Comparison of ENCODE assay signal across 10 cellular contexts in the genomic region with DNA sequence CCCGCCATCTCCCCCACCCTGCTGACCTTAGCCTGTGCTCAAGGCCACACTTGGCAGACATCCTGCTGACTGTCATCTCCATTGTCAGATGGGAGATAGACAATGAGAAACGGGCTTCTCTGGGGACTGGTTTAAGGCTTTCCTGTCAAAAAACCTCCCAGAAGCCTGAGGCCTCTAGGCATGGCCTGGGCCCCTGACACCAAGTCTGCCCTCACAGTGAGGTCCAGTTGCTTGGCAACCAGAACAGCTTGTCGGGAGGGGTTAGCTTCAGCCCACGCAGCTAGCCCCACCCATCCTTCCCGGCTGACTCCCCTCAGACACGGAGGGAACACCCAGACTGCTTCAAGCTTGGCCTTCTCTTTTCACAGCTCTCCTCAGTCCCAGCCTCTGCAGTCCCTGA. TPM values are rescaled to one million over a fixed set of nuclear protein-coding genes. Genes with fewer than 3 reads are reported as not detected.
DNase-seq lines count a peak whose midpoint lies in the region; ATAC-seq, FAIRE-seq and TF ChIP-seq lines count a peak whose summit lies in the region.
"Had no signal": no experiment of that assay in that cellular context is flagged by ENCODE, and none has a peak within 500 bp of the region (broad histone marks: within the 10 kb centered on the region; RNA-seq: fewer than 3 reads in every experiment).

No MANE protein-coding gene starts in this region.

- no peak overlapping the region for H2AFZ ChIP-seq in SK-N-SH (ENCODE audit: low read depth)

- TF ChIP-seq CTCF in SK-N-SH (IDR thresholded peaks at IDR 0.05) (no peak), pancreas (IDR thresholded peaks at IDR 0.05) (no peak), GM20000 (IDR thresholded peaks at IDR 0.05; ENCODE audit: extremely low read depth, missing control alignments) (no peak)

- peak in 1 of 2 experiments; percentile 87; a peak in 2 of 4 replicates for TF ChIP-seq EP300 in SK-N-SH (IDR thresholded peaks at IDR 0.05; ENCODE audit: borderline replicate concordance in 1 of 2, low read depth in 1 of 2, low read length in 1 of 2)

- H3K9me2 ChIP-seq in SK-N-SH, result no peaks in the 10 kb centered on the region

- no peaks in the 10 kb centered on the region for H3K79me2 ChIP-seq in SK-N-SH (ENCODE audit: insufficient read depth)

- no peaks in the 10 kb centered on the region for H3K9me3 ChIP-seq in SK-N-SH
- no peaks in the 10 kb centered on the region for H3K9me3 ChIP-seq in pancreas

- H3K4me2 ChIP-seq in SK-N-SH, result no peak overlapping the region

- H3K4me1 ChIP-seq in SK-N-SH (ENCODE audit: control insufficient read depth in 1 of 2, insufficient read depth in 2 of 2, low read depth in 1 of 2, low read length in 1 of 2) (peaks cover 9 to 59% of the 10 kb centered on the region in 2 experiments; a peak in 2 of 4 replicates), pancreas (no peaks in the 10 kb centered on the region)

- H3K27me3 Mint-ChIP-seq in activated T-helper 2 cell treated with anti-CD3 and anti-CD28 coated beads, Interferon-gamma antibody, Interleukin-2, Interleukin-4, amounts not matched to agents 10 μg/mL and 5 μg/mL and 100 μg/mL, durations not matched to agents 14 hours and 24 hours and 36 hours (ENCODE audit: low read depth), result no peaks in the 10 kb centered on the region

- peaks cover 5% of the 10 kb centered on the region for H3K4me1 Mint-ChIP-seq in activated T-helper 2 cell treated with anti-CD3 and anti-CD28 coated beads, Interferon-gamma antibody, Interleukin-2, Interleukin-4, amounts not matched to agents 10 μg/mL and 5 μg/mL and 100 μg/mL, durations not matched to agents 14 hours and 24 hours and 36 hours (ENCODE audit: low read depth)

- no peak overlapping the region for H3K27ac Mint-ChIP-seq in activated T-helper 2 cell treated with anti-CD3 and anti-CD28 coated beads, Interferon-gamma antibody, Interleukin-2, Interleukin-4, amounts not matched to agents 10 μg/mL and 5 μg/mL and 100 μg/mL, durations not matched to agents 14 hours and 24 hours and 36 hours

- DNase-seq in CMK (ENCODE audit: low read depth) (peak; percentile 82), SK-N-SH (peak; percentile 80), Right ventricle myocardium inferior (ENCODE audit: missing footprints) (peak; percentile 90), pancreas (peak in 2 of 6 donors; percentile 32 to 55), GM20000 (ENCODE audit: low spot score) (no peak), middle frontal gyrus (ENCODE audit: extremely low spot score, low spot score) (no peak)
- no peak for DNase-seq in activated T-helper 2 cell treated with anti-CD3 and anti-CD28 coated beads, Interferon-gamma antibody, Interleukin-2, Interleukin-4, amounts not matched to agents 10 μg/mL and 5 μg/mL and 100 μg/mL, durations not matched to agents 14 hours and 24 hours and 36 hours (ENCODE audit: low spot score)
- DNase-seq: stimulated activated CD4-positive, alpha-beta T cell treated with anti-CD3 and anti-CD28 coated beads, Interleukin-12 subunit alpha, Interleukin-12 subunit beta, amount 100 ng/mL, for 4 hours had no signal

- WGBS in SK-N-SH (ENCODE audit: low lambda C conversion rate), result 24% methylated on average over 5 of the region's 6 CpGs
- WGBS in pancreas, 2 donors, result 33 to 48% methylated on average over 6 of the region's 6 CpGs

- H3K27ac ChIP-seq in SK-N-SH (ENCODE audit: low read depth in 2 of 2, low read length in 1 of 2) (peak overlapping the region in 1 of 2 experiments; percentile 89; a peak in 2 of 4 replicates), pancreas (no peak overlapping the region)
- H3K27ac ChIP-seq: epithelial cell of prostate had no signal

- H3K4me3 ChIP-seq in SK-N-SH (ENCODE audit: low read depth in 2 of 2, low read length in 1 of 2) (no peak overlapping the region), pancreas (no peak overlapping the region)

- H3K4me3 Mint-ChIP-seq in activated T-helper 2 cell treated with anti-CD3 and anti-CD28 coated beads, Interferon-gamma antibody, Interleukin-2, Interleukin-4, amounts not matched to agents 10 μg/mL and 5 μg/mL and 100 μg/mL, durations not matched to agents 14 hours and 24 hours and 36 hours (ENCODE audit: low read depth), result no peak overlapping the region

- H4K20me1 ChIP-seq in SK-N-SH (ENCODE audit: insufficient read depth), result no peaks in the 10 kb centered on the region

- H3K9ac ChIP-seq in SK-N-SH, result no peak overlapping the region

- TF ChIP-seq RAD21 in SK-N-SH (IDR thresholded peaks at IDR 0.05; ENCODE audit: low read length), result peak; percentile 20; the same call in 1 of the 2 replicates

- H3K9me3 Mint-ChIP-seq in activated T-helper 2 cell treated with anti-CD3 and anti-CD28 coated beads, Interferon-gamma antibody, Interleukin-2, Interleukin-4, amounts not matched to agents 10 μg/mL and 5 μg/mL and 100 μg/mL, durations not matched to agents 14 hours and 24 hours and 36 hours, result no peaks in the 10 kb centered on the region

- no peaks in the 10 kb centered on the region for H3K36me3 ChIP-seq in SK-N-SH (replicated peaks in 1 of 2; ENCODE audit: control insufficient read depth in 1 of 2, insufficient read depth in 2 of 2, low read length in 1 of 2)
- H3K36me3 ChIP-seq in pancreas, result no peaks in the 10 kb centered on the region

- no peak for FAIRE-seq in pancreas (lab: Jason Lieb, UNC)

- H3F3A ChIP-seq in SK-N-SH (replicated peaks; ENCODE audit: insufficient read depth), result no peaks in the 10 kb centered on the region

- CTCF ChIA-PET in SK-N-SH (lab: Yijun Ruan, JAX), result interaction anchor here (0.9 to 8.0 kb wide), 3 partner anchors 12 to 61 kb away, joined by 3 to 75 read pairs (median 15); a partner anchor contains a TSS

- H3K27me3 ChIP-seq in SK-N-SH (ENCODE audit: insufficient read depth) (no peaks in the 10 kb centered on the region), pancreas (no peaks in the 10 kb centered on the region)

- no peaks in the 10 kb centered on the region for H3K36me3 Mint-ChIP-seq in activated T-helper 2 cell treated with anti-CD3 and anti-CD28 coated beads, Interferon-gamma antibody, Interleukin-2, Interleukin-4, amounts not matched to agents 10 μg/mL and 5 μg/mL and 100 μg/mL, durations not matched to agents 14 hours and 24 hours and 36 hours (ENCODE audit: low read depth)

- intact Hi-C loops in Right ventricle myocardium inferior (cut with DNase I) (no loop called here), pancreas (cut with DNase I) (no loop called here)
- intact Hi-C loops in activated T-helper 2 cell treated with anti-CD3 and anti-CD28 coated beads, Interferon-gamma antibody, Interleukin-2, Interleukin-4, amounts not matched to agents 10 μg/mL and 5 μg/mL and 100 μg/mL, durations not matched to agents 14 hours and 24 hours and 36 hours (cut with micrococcal nuclease), result no loop called here

- POLR2A ChIA-PET in SK-N-SH (lab: Yijun Ruan, JAX), result interaction anchor here (0.6 to 3.8 kb wide), 6 partner anchors 9 to 85 kb away, joined by 3 to 25 read pairs (median 4); a partner anchor contains a TSS

- ATAC-seq in Right ventricle myocardium inferior, result peak; percentile 92
- ATAC-seq in pancreas, result peak in 3 of 4 donors; percentile 67 to 72 (median 68)
- no peak for ATAC-seq in GM21529 (IDR thresholded peaks at IDR 0.05; ENCODE audit: unreplicated experiment)

TF ChIP-seq in SK-N-SH, 30 proteins besides CTCF, POLR2A, EP300 and RAD21 (continues in another document):
- no peak for TF ChIP-seq FOSL2 (IDR thresholded peaks at IDR 0.05; ENCODE audit: borderline replicate concordance, low read depth)
- no peak for TF ChIP-seq EZH2phosphoT487 (IDR thresholded peaks at IDR 0.05; ENCODE audit: borderline replicate concordance, low read depth)
- TF ChIP-seq RXRA (IDR thresholded peaks at IDR 0.05; ENCODE audit: borderline replicate concordance, low read depth), result no peak
- no peak for TF ChIP-seq TEAD4 (IDR thresholded peaks at IDR 0.05; ENCODE audit: borderline replicate concordance, insufficient read depth)
- TF ChIP-seq FOXJ3 (CRISPR knock-in tag; IDR thresholded peaks at IDR 0.05), result 0 out of 2 replicates have a peak, but pooled peaks have one; percentile 60
- no peak for TF ChIP-seq YY1 (IDR thresholded peaks at IDR 0.05; ENCODE audit: low read depth)
- no peak for TF ChIP-seq POLR2AphosphoS5 (IDR thresholded peaks at IDR 0.05; ENCODE audit: low read depth, low read length)
- no peak for TF ChIP-seq SIN3A (IDR thresholded peaks at IDR 0.05; ENCODE audit: borderline replicate concordance, low read depth, low read length)
- no peak for TF ChIP-seq NRF1 (IDR thresholded peaks at IDR 0.05; ENCODE audit: low read depth, low read length)
- TF ChIP-seq RCOR1 (IDR thresholded peaks at IDR 0.05; ENCODE audit: low read length), result peak; percentile 67
- peak; percentile 77 for TF ChIP-seq GATA2 (CRISPR knock-in tag; IDR thresholded peaks at IDR 0.05)
- no peak for TF ChIP-seq TAF1 (IDR thresholded peaks at IDR 0.05; ENCODE audit: borderline replicate concordance, low read depth, low read length)
- no peak; the same call in 1 of the 2 replicates for TF ChIP-seq TCF12 (IDR thresholded peaks at IDR 0.05)
- no peak for TF ChIP-seq MEF2A (IDR thresholded peaks at IDR 0.05; ENCODE audit: borderline replicate concordance, low read depth)
- no peak for TF ChIP-seq NFIC (IDR thresholded peaks at IDR 0.05; ENCODE audit: borderline replicate concordance)
- TF ChIP-seq CHD2 (IDR thresholded peaks at IDR 0.05; ENCODE audit: low read length, partially characterized antibody), result peak; percentile 34
- TF ChIP-seq, protein P1, sequence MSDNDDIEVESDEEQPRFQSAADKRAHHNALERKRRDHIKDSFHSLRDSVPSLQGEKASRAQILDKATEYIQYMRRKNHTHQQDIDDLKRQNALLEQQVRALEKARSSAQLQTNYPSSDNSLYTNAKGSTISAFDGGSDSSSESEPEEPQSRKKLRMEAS (IDR thresholded peaks at IDR 0.05; ENCODE audit: low read depth), result no peak
- TF ChIP-seq, protein P2, sequence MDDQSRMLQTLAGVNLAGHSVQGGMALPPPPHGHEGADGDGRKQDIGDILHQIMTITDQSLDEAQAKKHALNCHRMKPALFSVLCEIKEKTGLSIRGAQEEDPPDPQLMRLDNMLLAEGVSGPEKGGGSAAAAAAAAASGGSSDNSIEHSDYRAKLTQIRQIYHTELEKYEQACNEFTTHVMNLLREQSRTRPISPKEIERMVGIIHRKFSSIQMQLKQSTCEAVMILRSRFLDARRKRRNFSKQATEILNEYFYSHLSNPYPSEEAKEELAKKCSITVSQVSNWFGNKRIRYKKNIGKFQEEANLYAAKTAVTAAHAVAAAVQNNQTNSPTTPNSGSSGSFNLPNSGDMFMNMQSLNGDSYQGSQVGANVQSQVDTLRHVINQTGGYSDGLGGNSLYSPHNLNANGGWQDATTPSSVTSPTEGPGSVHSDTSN (IDR thresholded peaks at IDR 0.05), result no peak

RNA-seq across cellular contexts. Expression of a gene that starts 11.0 kb away (rescaled TPM):
- polyA plus RNA-seq in SK-N-SH (2012; rRNA removed) (1.2 and 3.1 TPM in 2 replicates), pancreas (10 to 100 TPM; 13.2 to 18.5 TPM)
- polyA plus RNA-seq in SK-N-SH (2012; cell fraction: cytosol; rRNA removed), result 1.5 and 3.4 TPM in 2 replicates
- polyA plus RNA-seq in SK-N-SH (2012; cell fraction: nucleus; rRNA removed), result 6.3 and 7.7 TPM in 2 replicates
- total RNA-seq in Right ventricle myocardium inferior (18.7 TPM), pancreas (10 to 100 TPM in 5 of 6 donors, 1 to 10 TPM in 1; 9.5 to 23.8 (median 15.0) TPM)
- total RNA-seq in activated T-helper 2 cell treated with anti-CD3 and anti-CD28 coated beads, Interferon-gamma antibody, Interleukin-2, Interleukin-4, amounts not matched to agents 10 μg/mL and 5 μg/mL and 100 μg/mL, durations not matched to agents 14 hours and 24 hours and 36 hours, result 0.52 and 1.9 TPM in 2 replicates

Comparison
In these comparisons a context has a peak if more than half of its experiments do, and no peak if none do; other contexts are left out.
1. DNase-seq: peak in CMK (single experiment), SK-N-SH (single experiment) and Right ventricle myocardium inferior (single experiment); none in GM20000 (single experiment), activated T-helper 2 cell treated with anti-CD3 and anti-CD28 coated beads, Interferon-gamma antibody, Interleukin-2, Interleukin-4, amounts not matched to agents 10 μg/mL and 5 μg/mL and 100 μg/mL, durations not matched to agents 14 hours and 24 hours and 36 hours (single experiment) and middle frontal gyrus (single experiment).